In genomic region chr6:155491421-155491820, GRCh38 we compare ENCODE assay signal across 1 cellular context.
TF ChIP-seq lines count a peak whose summit lies in the region.

No MANE protein-coding gene starts in this region.

TF ChIP-seq in HepG2, 621 proteins besides CTCF, POLR2A, EP300 and RAD21 (continued from another document and continues in another):
- TF ChIP-seq PRDM4 (CRISPR knock-in tag; IDR thresholded peaks at IDR 0.05; ENCODE audit: borderline replicate concordance) (no peak), ZNF703 (CRISPR knock-in tag; IDR thresholded peaks at IDR 0.05; ENCODE audit: borderline replicate concordance) (no peak), SKIL (CRISPR knock-in tag; IDR thresholded peaks at IDR 0.05; ENCODE audit: borderline replicate concordance) (peak; percentile 74; the same call in 1 of the 2 replicates), KDM3A (CRISPR knock-in tag; IDR thresholded peaks at IDR 0.05; ENCODE audit: low read depth) (no peak; the same call in 1 of the 2 replicates), ZKSCAN5 (CRISPR knock-in tag; IDR thresholded peaks at IDR 0.05) (no peak), TRAFD1 (CRISPR knock-in tag; IDR thresholded peaks at IDR 0.05; ENCODE audit: borderline replicate concordance) (no peak), ZNF282 (IDR thresholded peaks at IDR 0.05; ENCODE audit: partially characterized antibody) (no peak), NAIF1 (CRISPR knock-in tag; IDR thresholded peaks at IDR 0.05; ENCODE audit: borderline replicate concordance) (no peak), FOXK2 (IDR thresholded peaks at IDR 0.05) (no peak), TFE3 (CRISPR knock-in tag; IDR thresholded peaks at IDR 0.05) (peak; percentile 61; the same call in 1 of the 2 replicates), CBFB (CRISPR knock-in tag; IDR thresholded peaks at IDR 0.05) (no peak), FOXC1 (CRISPR knock-in tag; IDR thresholded peaks at IDR 0.05; ENCODE audit: borderline replicate concordance) (no peak), ZNF598 (CRISPR knock-in tag; IDR thresholded peaks at IDR 0.05; ENCODE audit: borderline replicate concordance) (no peak), ZNF326 (CRISPR knock-in tag; IDR thresholded peaks at IDR 0.05; ENCODE audit: borderline replicate concordance) (no peak), ZSCAN21 (CRISPR knock-in tag; IDR thresholded peaks at IDR 0.05; ENCODE audit: borderline replicate concordance) (no peak), MATR3 (CRISPR knock-in tag; IDR thresholded peaks at IDR 0.05) (no peak), NR0B2 (CRISPR knock-in tag; IDR thresholded peaks at IDR 0.05) (no peak), IRF2 (CRISPR knock-in tag; IDR thresholded peaks at IDR 0.05) (0 out of 2 replicates have a peak, but pooled peaks have one; percentile 50), ZBTB7B (CRISPR knock-in tag; IDR thresholded peaks at IDR 0.05) (no peak), PLRG1 (conservative IDR thresholded peaks at IDR 0.05) (no peak), ZNF577 (CRISPR knock-in tag; IDR thresholded peaks at IDR 0.05; ENCODE audit: borderline replicate concordance, low read depth) (no peak), YEATS4 (CRISPR knock-in tag; IDR thresholded peaks at IDR 0.05; ENCODE audit: borderline replicate concordance) (no peak), ARID3A (IDR thresholded peaks at IDR 0.05; ENCODE audit: low read depth, low read length) (peak; percentile 87), ATF4 (CRISPR knock-in tag; IDR thresholded peaks at IDR 0.05) (peak in 1 of 2 experiments; percentile 90; a peak in 2 of 4 replicates), ASH2L (IDR thresholded peaks at IDR 0.05; ENCODE audit: insufficient read length, low read depth, low read length) (no peak), HIVEP1 (CRISPR knock-in tag; IDR thresholded peaks at IDR 0.05) (no peak), ZNF550 (CRISPR knock-in tag; IDR thresholded peaks at IDR 0.05; ENCODE audit: borderline replicate concordance) (no peak), SSRP1 (CRISPR knock-in tag; IDR thresholded peaks at IDR 0.05) (no peak), TSC22D2 (CRISPR knock-in tag; IDR thresholded peaks at IDR 0.05; ENCODE audit: borderline replicate concordance) (no peak), RXRA (CRISPR knock-in tag; IDR thresholded peaks at IDR 0.05) (no peak)
- TF ChIP-seq, protein P1, sequence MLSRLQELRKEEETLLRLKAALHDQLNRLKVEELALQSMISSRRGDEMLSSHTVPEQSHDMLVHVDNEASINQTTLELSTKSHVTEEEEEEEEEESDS (CRISPR knock-in tag; IDR thresholded peaks at IDR 0.05; ENCODE audit: borderline replicate concordance): no peak
- TF ChIP-seq, protein P2, sequence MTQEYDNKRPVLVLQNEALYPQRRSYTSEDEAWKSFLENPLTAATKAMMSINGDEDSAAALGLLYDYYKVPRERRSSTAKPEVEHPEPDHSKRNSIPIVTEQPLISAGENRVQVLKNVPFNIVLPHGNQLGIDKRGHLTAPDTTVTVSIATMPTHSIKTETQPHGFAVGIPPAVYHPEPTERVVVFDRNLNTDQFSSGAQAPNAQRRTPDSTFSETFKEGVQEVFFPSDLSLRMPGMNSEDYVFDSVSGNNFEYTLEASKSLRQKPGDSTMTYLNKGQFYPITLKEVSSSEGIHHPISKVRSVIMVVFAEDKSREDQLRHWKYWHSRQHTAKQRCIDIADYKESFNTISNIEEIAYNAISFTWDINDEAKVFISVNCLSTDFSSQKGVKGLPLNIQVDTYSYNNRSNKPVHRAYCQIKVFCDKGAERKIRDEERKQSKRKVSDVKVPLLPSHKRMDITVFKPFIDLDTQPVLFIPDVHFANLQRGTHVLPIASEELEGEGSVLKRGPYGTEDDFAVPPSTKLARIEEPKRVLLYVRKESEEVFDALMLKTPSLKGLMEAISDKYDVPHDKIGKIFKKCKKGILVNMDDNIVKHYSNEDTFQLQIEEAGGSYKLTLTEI (CRISPR knock-in tag; conservative IDR thresholded peaks at IDR 0.05): no peak
- TF ChIP-seq, protein P3, sequence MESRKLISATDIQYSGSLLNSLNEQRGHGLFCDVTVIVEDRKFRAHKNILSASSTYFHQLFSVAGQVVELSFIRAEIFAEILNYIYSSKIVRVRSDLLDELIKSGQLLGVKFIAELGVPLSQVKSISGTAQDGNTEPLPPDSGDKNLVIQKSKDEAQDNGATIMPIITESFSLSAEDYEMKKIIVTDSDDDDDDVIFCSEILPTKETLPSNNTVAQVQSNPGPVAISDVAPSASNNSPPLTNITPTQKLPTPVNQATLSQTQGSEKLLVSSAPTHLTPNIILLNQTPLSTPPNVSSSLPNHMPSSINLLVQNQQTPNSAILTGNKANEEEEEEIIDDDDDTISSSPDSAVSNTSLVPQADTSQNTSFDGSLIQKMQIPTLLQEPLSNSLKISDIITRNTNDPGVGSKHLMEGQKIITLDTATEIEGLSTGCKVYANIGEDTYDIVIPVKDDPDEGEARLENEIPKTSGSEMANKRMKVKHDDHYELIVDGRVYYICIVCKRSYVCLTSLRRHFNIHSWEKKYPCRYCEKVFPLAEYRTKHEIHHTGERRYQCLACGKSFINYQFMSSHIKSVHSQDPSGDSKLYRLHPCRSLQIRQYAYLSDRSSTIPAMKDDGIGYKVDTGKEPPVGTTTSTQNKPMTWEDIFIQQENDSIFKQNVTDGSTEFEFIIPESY (CRISPR knock-in tag; IDR thresholded peaks at IDR 0.05): no peak
- TF ChIP-seq, protein P4, sequence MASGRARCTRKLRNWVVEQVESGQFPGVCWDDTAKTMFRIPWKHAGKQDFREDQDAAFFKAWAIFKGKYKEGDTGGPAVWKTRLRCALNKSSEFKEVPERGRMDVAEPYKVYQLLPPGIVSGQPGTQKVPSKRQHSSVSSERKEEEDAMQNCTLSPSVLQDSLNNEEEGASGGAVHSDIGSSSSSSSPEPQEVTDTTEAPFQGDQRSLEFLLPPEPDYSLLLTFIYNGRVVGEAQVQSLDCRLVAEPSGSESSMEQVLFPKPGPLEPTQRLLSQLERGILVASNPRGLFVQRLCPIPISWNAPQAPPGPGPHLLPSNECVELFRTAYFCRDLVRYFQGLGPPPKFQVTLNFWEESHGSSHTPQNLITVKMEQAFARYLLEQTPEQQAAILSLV (CRISPR knock-in tag; IDR thresholded peaks at IDR 0.05; ENCODE audit: borderline replicate concordance): no peak
- TF ChIP-seq, protein P5, sequence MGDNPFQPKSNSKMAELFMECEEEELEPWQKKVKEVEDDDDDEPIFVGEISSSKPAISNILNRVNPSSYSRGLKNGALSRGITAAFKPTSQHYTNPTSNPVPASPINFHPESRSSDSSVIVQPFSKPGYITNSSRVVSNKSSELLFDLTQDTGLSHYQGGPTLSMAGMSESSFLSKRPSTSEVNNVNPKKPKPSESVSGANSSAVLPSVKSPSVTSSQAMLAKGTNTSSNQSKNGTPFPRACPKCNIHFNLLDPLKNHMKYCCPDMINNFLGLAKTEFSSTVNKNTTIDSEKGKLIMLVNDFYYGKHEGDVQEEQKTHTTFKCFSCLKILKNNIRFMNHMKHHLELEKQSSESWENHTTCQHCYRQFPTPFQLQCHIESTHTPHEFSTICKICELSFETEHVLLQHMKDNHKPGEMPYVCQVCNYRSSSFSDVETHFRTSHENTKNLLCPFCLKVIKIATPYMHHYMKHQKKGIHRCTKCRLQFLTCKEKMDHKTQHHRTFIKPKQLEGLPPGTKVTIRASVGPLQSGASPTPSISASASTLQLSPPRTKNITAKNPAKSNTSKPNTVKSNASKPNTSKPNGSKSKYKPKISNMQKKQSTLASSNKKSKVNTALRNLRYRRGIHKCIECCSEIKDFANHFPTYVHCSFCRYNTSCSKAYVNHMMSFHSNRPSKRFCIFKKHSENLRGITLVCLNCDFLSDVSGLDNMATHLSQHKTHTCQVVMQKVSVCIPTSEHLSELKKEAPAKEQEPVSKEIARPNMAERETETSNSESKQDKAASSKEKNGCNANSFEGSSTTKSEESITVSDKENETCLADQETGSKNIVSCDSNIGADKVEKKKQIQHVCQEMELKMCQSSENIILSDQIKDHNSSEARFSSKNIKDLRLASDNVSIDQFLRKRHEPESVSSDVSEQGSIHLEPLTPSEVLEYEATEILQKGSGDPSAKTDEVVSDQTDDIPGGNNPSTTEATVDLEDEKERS (CRISPR knock-in tag; IDR thresholded peaks at IDR 0.05): 0 out of 2 replicates have a peak, but pooled peaks have one; percentile 41
- TF ChIP-seq, protein P6, sequence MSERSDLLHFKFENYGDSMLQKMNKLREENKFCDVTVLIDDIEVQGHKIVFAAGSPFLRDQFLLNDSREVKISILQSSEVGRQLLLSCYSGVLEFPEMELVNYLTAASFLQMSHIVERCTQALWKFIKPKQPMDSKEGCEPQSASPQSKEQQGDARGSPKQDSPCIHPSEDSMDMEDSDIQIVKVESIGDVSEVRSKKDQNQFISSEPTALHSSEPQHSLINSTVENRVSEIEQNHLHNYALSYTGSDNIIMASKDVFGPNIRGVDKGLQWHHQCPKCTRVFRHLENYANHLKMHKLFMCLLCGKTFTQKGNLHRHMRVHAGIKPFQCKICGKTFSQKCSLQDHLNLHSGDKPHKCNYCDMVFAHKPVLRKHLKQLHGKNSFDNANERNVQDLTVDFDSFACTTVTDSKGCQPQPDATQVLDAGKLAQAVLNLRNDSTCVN (CRISPR knock-in tag; IDR thresholded peaks at IDR 0.05; ENCODE audit: borderline replicate concordance): no peak
